In genomic region chr1:24036080-24036479, GRCh38 we compare ENCODE assay signal across 1 cellular context.
TF ChIP-seq lines count a peak whose summit lies in the region.

No MANE protein-coding gene starts in this region.

TF ChIP-seq in K562, 482 proteins besides CTCF, POLR2A, EP300 and RAD21 (continued from another document):
- TF ChIP-seq ZNF518B (CRISPR knock-in tag; IDR thresholded peaks at IDR 0.05), result no peak
- no peak for TF ChIP-seq FOXM1 (IDR thresholded peaks at IDR 0.05; ENCODE audit: low read depth)
- TF ChIP-seq FOXM1 (CRISPR knock-in tag; IDR thresholded peaks at IDR 0.05; ENCODE audit: low read depth), result no peak
- no peak for TF ChIP-seq ZBTB40 (IDR thresholded peaks at IDR 0.05)
- no peak for TF ChIP-seq ZBTB40 (CRISPR knock-in tag; IDR thresholded peaks at IDR 0.05)
- TF ChIP-seq ATF7 (IDR thresholded peaks at IDR 0.05), result no peak
- 0 out of 2 replicates have a peak, but pooled peaks have one; percentile 18 for TF ChIP-seq CEBPB (tag; IDR thresholded peaks at IDR 0.05)
- TF ChIP-seq RNF219 (CRISPR knock-in tag; IDR thresholded peaks at IDR 0.05), result no peak
- TF ChIP-seq PKNOX1 (IDR thresholded peaks at IDR 0.05), result peak; percentile 42; the same call in 1 of the 2 replicates
- no peak for TF ChIP-seq ZNF444 (CRISPR knock-in tag; IDR thresholded peaks at IDR 0.05)
- no peak for TF ChIP-seq CGGBP1 (CRISPR knock-in tag; IDR thresholded peaks at IDR 0.05)
- no peak for TF ChIP-seq KLF10 (CRISPR knock-in tag; IDR thresholded peaks at IDR 0.05)
- TF ChIP-seq SNRNP70 (optimal IDR thresholded peaks at IDR 0.05; ENCODE audit: low read depth, low read length), result no peak
- no peak for TF ChIP-seq PHF20 (IDR thresholded peaks at IDR 0.05; ENCODE audit: partially characterized antibody)
- no peak for TF ChIP-seq ZFP91 (CRISPR knock-in tag; IDR thresholded peaks at IDR 0.05)
- peak; percentile 66 for TF ChIP-seq ZNF384 (IDR thresholded peaks at IDR 0.05; ENCODE audit: low read depth, low read length)
- TF ChIP-seq HCFC1 (IDR thresholded peaks at IDR 0.05; ENCODE audit: low read depth, low read length), result no peak
- no peak for TF ChIP-seq HLTF (IDR thresholded peaks at IDR 0.05)
- TF ChIP-seq POLR2AphosphoS5 (IDR thresholded peaks at IDR 0.05; ENCODE audit: control insufficient read depth, insufficient read depth, low read depth, low read length), result no peak
- no peak for TF ChIP-seq ZNF354B (CRISPR knock-in tag; IDR thresholded peaks at IDR 0.05)
- TF ChIP-seq ZBTB1 (CRISPR knock-in tag; IDR thresholded peaks at IDR 0.05; ENCODE audit: borderline replicate concordance, low read depth), result no peak
- TF ChIP-seq NFE2L1 (tag; IDR thresholded peaks at IDR 0.05; ENCODE audit: borderline replicate concordance, low read depth), result no peak
- TF ChIP-seq ZBTB11 (CRISPR knock-in tag; IDR thresholded peaks at IDR 0.05), result no peak
- TF ChIP-seq ZNF592 (IDR thresholded peaks at IDR 0.05), result no peak
- TF ChIP-seq NFRKB (IDR thresholded peaks at IDR 0.05; ENCODE audit: low read depth), result no peak
- TF ChIP-seq DACH1 (IDR thresholded peaks at IDR 0.05; ENCODE audit: partially characterized antibody), result peak; percentile 34
- TF ChIP-seq TEAD2 (tag; IDR thresholded peaks at IDR 0.05), result no peak
- no peak for TF ChIP-seq FOXJ2 (tag; IDR thresholded peaks at IDR 0.05)
- no peak for TF ChIP-seq HIVEP1 (CRISPR knock-in tag; IDR thresholded peaks at IDR 0.05)
